In the genomic region with DNA sequence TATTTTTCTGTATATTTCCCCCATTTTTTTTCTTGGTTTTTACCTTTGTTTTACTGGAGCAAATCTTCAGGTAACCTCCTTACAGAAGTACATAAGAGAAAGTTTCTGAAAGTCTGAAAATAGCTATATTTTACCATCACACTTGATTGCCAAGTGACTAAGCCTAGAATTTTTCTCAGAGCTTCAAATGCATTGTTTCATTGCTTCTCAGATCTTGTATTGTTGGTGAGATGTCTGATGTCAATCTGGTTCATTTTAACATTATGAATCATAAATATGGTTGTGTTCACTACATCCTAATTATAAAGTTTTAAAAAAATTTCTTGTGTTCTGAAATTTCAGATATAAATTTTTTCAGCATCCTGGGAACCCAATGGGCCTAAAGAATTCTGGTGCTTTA, we compare ENCODE assay signal across 24 cellular contexts.
"Had no signal": no experiment of that assay in that cellular context is flagged by ENCODE, and none has a peak within 500 bp of the region (broad histone marks: within the 10 kb centered on the region; RNA-seq: fewer than 3 reads in every experiment).

No MANE protein-coding gene starts in this region.

- H3K9me3 Mint-ChIP-seq: activated B cell treated with CpG ODN at 0.5 μM for 24 hours; activated T-cell treated with anti-CD3 and anti-CD28 coated beads, Interleukin-2, amount 50 U/mL, for 24 hours; activated T-helper 2 cell treated with anti-CD3 and anti-CD28 coated beads, Interferon-gamma antibody, Interleukin-2, Interleukin-4, amounts not matched to agents 10 μg/mL and 5 μg/mL and 100 μg/mL, durations not matched to agents 14 hours and 24 hours and 36 hours; natural killer cell; stimulated activated naive CD8-positive, alpha-beta T cell treated with anti-CD3 and anti-CD28 coated beads, Interleukin-15, amount 100 ng/mL, for 72 hours had no signal

- H3K9me3 ChIP-seq: adrenal gland, heart right ventricle, left lung, pancreas, psoas muscle, right atrium auricular region, tibial artery had no signal

- H3K36me3 ChIP-seq: adrenal gland, heart right ventricle, left lung, pancreas, right atrium auricular region, tibial artery had no signal

- DNase-seq: activated B cell treated with CpG ODN at 0.5 μM for 24 hours; activated CD4-positive, alpha-beta T cell treated with anti-CD3 and anti-CD28 coated beads for 36 hours; activated CD4-positive, alpha-beta T cell treated with anti-CD3 and anti-CD28 coated beads, Interleukin-2, amount 50 U/mL, for 4 hours; activated CD8-positive, alpha-beta memory T cell treated with anti-CD3 and anti-CD28 coated beads for 24 hours; activated CD8-positive, alpha-beta memory T cell treated with anti-CD3 and anti-CD28 coated beads, Interleukin-2, amount 50 U/mL, for 4 hours; activated naive CD4-positive, alpha-beta T cell; activated T-cell treated with anti-CD3 and anti-CD28 coated beads, Interleukin-2, amount 50 U/mL, for 24 hours; adrenal gland; cerebellar nuclear complex; effector CD4-positive, alpha-beta T cell; heart right ventricle; kidney; left lung; midbrain; natural killer cell; pancreas; psoas muscle; stimulated activated CD4-positive, alpha-beta T cell treated with anti-CD3 and anti-CD28 coated beads, Interleukin-4, amount 100 ng/mL, for 4 hours; stimulated activated naive CD8-positive, alpha-beta T cell treated with anti-CD3 and anti-CD28 coated beads, Interleukin-15, amount 100 ng/mL, for 72 hours; T1000; tibial artery had no signal

- H3K4me1 ChIP-seq: psoas muscle, right atrium auricular region had no signal

- H3K27ac ChIP-seq: adrenal gland, left lung, pancreas, psoas muscle, right atrium auricular region, tibial artery had no signal

- ATAC-seq: activated CD4-positive, alpha-beta T cell treated with anti-CD3 and anti-CD28 coated beads for 36 hours; heart right ventricle; left lung; natural killer cell; pancreas; psoas muscle; stimulated activated naive CD8-positive, alpha-beta T cell treated with anti-CD3 and anti-CD28 coated beads, Interleukin-15, amount 100 ng/mL, for 72 hours had no signal

- H3K4me1 Mint-ChIP-seq: activated B cell treated with CpG ODN at 0.5 μM for 24 hours, natural killer cell had no signal

- H3K27ac Mint-ChIP-seq: activated B cell treated with CpG ODN at 0.5 μM for 24 hours; activated CD4-positive, alpha-beta T cell treated with anti-CD3 and anti-CD28 coated beads for 36 hours; activated naive CD8-positive, alpha-beta T cell; activated T-cell treated with anti-CD3 and anti-CD28 coated beads, Interleukin-2, amount 50 U/mL, for 24 hours; activated T-helper 2 cell treated with anti-CD3 and anti-CD28 coated beads, Interferon-gamma antibody, Interleukin-2, Interleukin-4, amounts not matched to agents 10 μg/mL and 5 μg/mL and 100 μg/mL, durations not matched to agents 14 hours and 24 hours and 36 hours; natural killer cell; stimulated activated naive CD8-positive, alpha-beta T cell treated with anti-CD3 and anti-CD28 coated beads, Interleukin-15, amount 100 ng/mL, for 72 hours had no signal

- H3K4me3 ChIP-seq: adrenal gland, heart right ventricle, left lung, pancreas, psoas muscle, right atrium auricular region, tibial artery had no signal

- H3K36me3 Mint-ChIP-seq: activated naive CD8-positive, alpha-beta T cell; natural killer cell had no signal

- H3K4me3 Mint-ChIP-seq: activated B cell treated with CpG ODN at 0.5 μM for 24 hours; activated CD4-positive, alpha-beta T cell treated with anti-CD3 and anti-CD28 coated beads for 36 hours; activated naive CD8-positive, alpha-beta T cell; activated T-cell treated with anti-CD3 and anti-CD28 coated beads, Interleukin-2, amount 50 U/mL, for 24 hours; natural killer cell; stimulated activated naive CD8-positive, alpha-beta T cell treated with anti-CD3 and anti-CD28 coated beads, Interleukin-15, amount 100 ng/mL, for 72 hours had no signal

- H3K27me3 ChIP-seq: adrenal gland, heart right ventricle, left lung, pancreas, right atrium auricular region, tibial artery had no signal

- H3K27me3 Mint-ChIP-seq: activated B cell treated with CpG ODN at 0.5 μM for 24 hours; activated CD4-positive, alpha-beta T cell treated with anti-CD3 and anti-CD28 coated beads for 36 hours; activated T-cell treated with anti-CD3 and anti-CD28 coated beads, Interleukin-2, amount 50 U/mL, for 24 hours had no signal
